8 cellular contexts compared by ENCODE assay signal in the genomic region with DNA sequence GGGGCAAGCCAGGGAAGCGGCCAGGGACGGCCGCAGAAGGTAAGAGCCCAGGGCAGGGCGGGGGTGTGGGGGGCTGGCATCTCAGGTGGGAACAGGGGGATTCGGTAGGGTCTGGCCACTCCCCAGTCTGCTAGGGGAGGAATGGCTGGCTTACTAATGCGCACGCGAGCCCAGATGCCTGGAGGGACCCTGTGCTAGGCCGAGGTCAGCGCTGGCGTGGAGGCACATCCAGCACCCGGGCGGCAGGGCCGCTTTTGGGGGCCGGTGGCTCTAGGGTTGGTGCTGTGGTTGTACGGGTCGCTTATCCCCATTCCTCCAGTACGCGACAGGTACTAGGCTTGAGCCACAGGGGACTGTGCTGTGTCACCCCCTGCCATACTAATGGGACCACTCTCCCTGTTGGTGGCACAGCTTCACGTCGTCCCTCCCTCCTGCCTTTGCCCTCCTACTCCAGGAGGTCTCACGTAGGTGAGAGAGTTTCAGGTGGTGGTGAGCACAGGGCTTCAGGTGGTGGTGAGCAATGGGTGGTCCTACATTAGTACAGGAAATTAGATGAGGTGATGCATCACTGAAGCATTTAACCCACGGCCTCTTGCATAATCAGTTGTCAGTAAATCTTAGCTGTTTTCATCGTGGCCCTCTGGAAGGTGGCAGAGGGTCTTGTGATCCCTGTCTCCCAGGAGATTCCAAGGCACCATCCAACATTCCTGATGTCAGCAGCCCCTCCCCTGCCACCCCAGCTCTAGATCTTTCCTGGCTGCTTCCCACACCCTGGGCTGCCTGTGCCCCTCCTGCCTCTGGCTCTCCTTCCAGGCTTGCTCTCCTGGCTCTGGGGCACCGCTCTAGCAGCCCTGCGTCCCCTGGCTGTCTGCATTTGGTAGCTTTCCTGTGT.
DNase-seq lines count a peak whose midpoint lies in the region; ATAC-seq and TF ChIP-seq lines count a peak whose summit lies in the region.

No MANE protein-coding gene starts in this region.

- in situ Hi-C loops in astrocyte of the spinal cord (cut with HindIII; ENCODE audit: low sequenced_read_pairs): no loop called here

- no peak for ATAC-seq in GM19395 (IDR thresholded peaks at IDR 0.05; ENCODE audit: unreplicated experiment)

- no peak for TF ChIP-seq CTCF in astrocyte of the spinal cord (IDR thresholded peaks at IDR 0.05; ENCODE audit: low read depth, low read length)

- peak overlapping the region; percentile 51 to 99 (median 90) for H3K27ac ChIP-seq in skin epidermis

- DNase-seq in activated naive CD4-positive, alpha-beta T cell treated with anti-CD3 and anti-CD28 coated beads, Interleukin-2, amount 10 ng/mL, durations not matched to agents 7 days and 5 days: no peak
- no peak for DNase-seq in activated naive CD4-positive, alpha-beta T cell treated with Interleukin-2 at 50 U/mL for 16 hours
- peak; percentile 54 for DNase-seq in astrocyte of the spinal cord (ENCODE audit: low read depth, low spot score)
- peak; percentile 55 for DNase-seq in iPS-NIHi11 (ENCODE audit: low spot score)
- DNase-seq in NCI-H1694 treated with DMSO at 0.1 percent for 48 hours (lab: John Stamatoyannopoulos, UW): no peak
- DNase-seq in SKM-1 treated with dmso at 0.1 percent for 144 hours (lab: John Stamatoyannopoulos, UW; ENCODE audit: unreplicated experiment): no peak

- H3K4me3 ChIP-seq in astrocyte of the spinal cord (ENCODE audit: low read depth, low read length): peak overlapping the region; percentile 60
- H3K4me3 ChIP-seq in skin epidermis: peak overlapping the region; percentile 42 to 60 (median 44)

- H3K4me3 Mint-ChIP-seq in activated naive CD4-positive, alpha-beta T cell treated with anti-CD3 and anti-CD28 coated beads, Interleukin-2, amount 10 ng/mL, durations not matched to agents 7 days and 5 days: peak overlapping the region; percentile 40

- H3K27ac Mint-ChIP-seq in activated naive CD4-positive, alpha-beta T cell treated with anti-CD3 and anti-CD28 coated beads, Interleukin-2, amount 10 ng/mL, durations not matched to agents 7 days and 5 days: no peak overlapping the region

- H3K27me3 Mint-ChIP-seq in activated naive CD4-positive, alpha-beta T cell treated with anti-CD3 and anti-CD28 coated beads, Interleukin-2, amount 10 ng/mL, durations not matched to agents 7 days and 5 days: peaks cover 61% of the 10 kb centered on the region

- peaks cover 3% of the 10 kb centered on the region for H3K4me1 Mint-ChIP-seq in activated naive CD4-positive, alpha-beta T cell treated with anti-CD3 and anti-CD28 coated beads, Interleukin-2, amount 10 ng/mL, durations not matched to agents 7 days and 5 days

- H3K9me3 Mint-ChIP-seq in activated naive CD4-positive, alpha-beta T cell treated with anti-CD3 and anti-CD28 coated beads, Interleukin-2, amount 10 ng/mL, durations not matched to agents 7 days and 5 days: no peaks in the 10 kb centered on the region

- no peaks in the 10 kb centered on the region for H3K36me3 Mint-ChIP-seq in activated naive CD4-positive, alpha-beta T cell treated with anti-CD3 and anti-CD28 coated beads, Interleukin-2, amount 10 ng/mL, durations not matched to agents 7 days and 5 days

- CTCF ChIA-PET in activated naive CD4-positive, alpha-beta T cell treated with anti-CD3 and anti-CD28 coated beads, Interleukin-2, amount 10 ng/mL, durations not matched to agents 7 days and 5 days (lab: Charles Lee): interaction anchor here (0.6 to 1.2 kb wide), 3 partner anchors 24 to 110 kb away, joined by 3 read pairs; no protein-coding TSS in a partner anchor

Comparison
In these comparisons a context has a peak if more than half of its experiments do, and no peak if none do; other contexts are left out.
1. DNase-seq: peak in astrocyte of the spinal cord (single experiment) and iPS-NIHi11 (single experiment); none in activated naive CD4-positive, alpha-beta T cell treated with anti-CD3 and anti-CD28 coated beads, Interleukin-2, amount 10 ng/mL, durations not matched to agents 7 days and 5 days (single experiment), activated naive CD4-positive, alpha-beta T cell treated with Interleukin-2 at 50 U/mL for 16 hours (single experiment), NCI-H1694 treated with DMSO at 0.1 percent for 48 hours (single experiment) and SKM-1 treated with dmso at 0.1 percent for 144 hours (single experiment).